23 cellular contexts compared by ENCODE assay signal in the genomic region with DNA sequence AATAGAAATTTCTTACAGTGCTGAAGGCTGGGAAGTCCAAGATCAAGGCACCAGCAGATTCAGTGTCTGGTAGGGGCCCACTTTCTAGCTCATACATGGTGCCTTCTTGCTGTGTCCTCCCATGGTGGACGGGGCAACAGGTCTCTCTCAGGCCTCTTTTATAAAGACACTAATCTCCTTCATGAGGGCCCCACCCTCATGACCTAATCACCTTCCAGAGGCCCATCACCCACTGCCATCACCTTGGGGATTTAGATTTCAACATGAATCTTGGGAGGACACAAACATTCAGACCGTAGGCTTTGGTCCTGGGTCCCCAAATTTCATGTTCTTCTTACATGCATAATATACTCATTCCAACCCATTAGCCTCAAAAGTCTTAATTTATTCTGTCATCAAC.
"Had no signal": no experiment of that assay in that cellular context is flagged by ENCODE, and none has a peak within 500 bp of the region (broad histone marks: within the 10 kb centered on the region; RNA-seq: fewer than 3 reads in every experiment).

No MANE protein-coding gene starts in this region.

- H3K4me3 ChIP-seq: SJCRH30 had no signal

- ATAC-seq: Right ventricle myocardium inferior, SK-N-SH treated with all-trans-retinoic acid at 6 μM for 48 hours had no signal

- H3K9me3 ChIP-seq: SJCRH30 had no signal

- H3K27me3 ChIP-seq: SJCRH30 had no signal

- DNase-seq: KBM-7; NCI-H1092; NCI-H1105 treated with DMSO at 0.1 percent for 48 hours; NCI-H1417 treated with DMSO at 0.1 percent for 48 hours; NCI-H146; NCI-H1694 treated with DMSO at 0.1 percent for 48 hours; NCI-H1930; NCI-H2081; NCI-H2107; NCI-H226; NCI-H446; NCI-H510A; NCI-H524 treated with DMSO at 0.1 percent for 48 hours; NCI-H69; NCI-H774; NK-92 treated with Interleukin-12 subunit alpha and Interleukin-12 subunit beta, amount 100 ng/mL, for 24 hours; SHP77 treated with DMSO at 0.1 percent for 48 hours; SJCRH30 had no signal

- FAIRE-seq: HTR-8/SVneo had no signal

- H3K27ac ChIP-seq: HL-60, RWPE1, SJCRH30 had no signal
